In genomic region chr18:24397131-24397693, GRCh38 we compare ENCODE assay signal across 8 cellular contexts. TPM values are rescaled to one million over a fixed set of nuclear protein-coding genes. Genes with fewer than 3 reads are reported as not detected.
DNase-seq lines count a peak whose midpoint lies in the region; ATAC-seq and TF ChIP-seq lines count a peak whose summit lies in the region.

No MANE protein-coding gene starts in this region.

- H3K4me3 ChIP-seq in astrocyte of the spinal cord (ENCODE audit: low read depth, low read length) (peak overlapping the region; percentile 73), right cardiac atrium (ENCODE audit: low read length) (peak overlapping the region; percentile 66)

- peak; percentile 51 to 70 for ATAC-seq in right cardiac atrium

- no peak for TF ChIP-seq CTCF in astrocyte of the spinal cord (IDR thresholded peaks at IDR 0.05; ENCODE audit: low read depth, low read length)

- H3K27ac ChIP-seq in right cardiac atrium (ENCODE audit: low read length): peak overlapping the region; percentile 73

- intact Hi-C loops in right cardiac atrium (cut with DNase I): no loop called here
- intact Hi-C loops in posterior cingulate gyrus (cut with DNase I): no loop called here

- DNase-seq in stimulated activated CD4-positive, alpha-beta T cell treated with anti-CD3 and anti-CD28 coated beads, Interleukin-15, amount 100 ng/mL, for 24 hours: peak; percentile 49
- no peak for DNase-seq in stimulated activated CD4-positive, alpha-beta T cell treated with anti-CD3 and anti-CD28 coated beads, Interleukin-12 subunit alpha, Interleukin-12 subunit beta, amount 100 ng/mL, for 4 hours
- peak; percentile 79 for DNase-seq in MV-4-11 (lab: John Stamatoyannopoulos, UW)
- DNase-seq in SIG-M5 (lab: John Stamatoyannopoulos, UW): peak; percentile 48
- DNase-seq in astrocyte of the spinal cord (ENCODE audit: low read depth, low spot score): peak; percentile 75
- DNase-seq in right cardiac atrium: peak in 1 of 3 donors; percentile 65
- DNase-seq in posterior cingulate gyrus: peak; percentile 43 to 94 (median 75)
- no peak for DNase-seq in GOT3 (lab: John Stamatoyannopoulos, UW)

- no peaks in the 10 kb centered on the region for H3K27me3 ChIP-seq in right cardiac atrium (ENCODE audit: control insufficient read depth, insufficient read depth)

- under 1% methylated on average over 50 of the region's 50 CpGs for WGBS in right cardiac atrium

- no peaks in the 10 kb centered on the region for H3K9me3 ChIP-seq in right cardiac atrium (ENCODE audit: control insufficient read depth, low read length)

- no peaks in the 10 kb centered on the region for H3K4me1 ChIP-seq in right cardiac atrium (ENCODE audit: control insufficient read depth, insufficient read depth, low read length)

- in situ Hi-C loops in astrocyte of the spinal cord (cut with HindIII; ENCODE audit: low sequenced_read_pairs): no loop called here

RNA-seq across cellular contexts. Expression of gene OSBPL1A, which starts 0.4 kb away (rescaled TPM):
- total RNA-seq in right cardiac atrium: 10 to 100 TPM; 66.9 to 88.6 (median 79.6) TPM
- polyA plus RNA-seq in right cardiac atrium: 45.9 TPM

RNA-seq across cellular contexts. Expression of gene IMPACT, which starts 29.3 kb away (rescaled TPM):
- 10 to 100 TPM; 21.3 to 29.8 (median 22.3) TPM for total RNA-seq in right cardiac atrium
- 11.9 TPM for polyA plus RNA-seq in right cardiac atrium

Comparison
In these comparisons a context has a peak if more than half of its experiments do, and no peak if none do; other contexts are left out.
1. DNase-seq: peak in stimulated activated CD4-positive, alpha-beta T cell treated with anti-CD3 and anti-CD28 coated beads, Interleukin-15, amount 100 ng/mL, for 24 hours (single experiment), MV-4-11 (single experiment), SIG-M5 (single experiment), astrocyte of the spinal cord (single experiment) and posterior cingulate gyrus (10 of 10); none in stimulated activated CD4-positive, alpha-beta T cell treated with anti-CD3 and anti-CD28 coated beads, Interleukin-12 subunit alpha, Interleukin-12 subunit beta, amount 100 ng/mL, for 4 hours (single experiment) and GOT3 (single experiment).